Comparison of ENCODE assay signal across 35 cellular contexts in the genomic region with DNA sequence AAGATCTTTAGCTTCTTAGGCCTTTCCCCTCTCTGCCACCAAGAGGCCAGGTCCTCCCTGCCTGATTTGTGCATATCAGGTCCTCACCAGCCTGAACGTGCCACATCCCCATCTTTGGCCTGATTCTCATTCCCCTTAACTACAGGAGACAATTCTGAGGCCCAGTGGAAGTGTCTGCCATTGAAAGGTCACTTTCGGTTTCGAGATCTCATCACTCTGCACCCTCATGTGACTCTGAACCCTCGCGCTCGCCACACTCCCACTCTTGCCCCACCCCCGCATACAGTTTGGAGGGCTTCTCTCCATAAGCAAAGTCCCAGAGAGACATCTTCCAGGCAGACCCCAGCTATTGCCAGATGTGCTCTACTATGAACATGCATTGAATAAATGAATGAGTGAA.
"Had no signal": no experiment of that assay in that cellular context is flagged by ENCODE, and none has a peak within 500 bp of the region (broad histone marks: within the 10 kb centered on the region; RNA-seq: fewer than 3 reads in every experiment).

No MANE protein-coding gene starts in this region.

- H3K4me3 ChIP-seq: coronary artery, dorsolateral prefrontal cortex, esophagus muscularis mucosa, gastrocnemius medialis, heart left ventricle had no signal

- H3K4me1 ChIP-seq: foreskin keratinocyte, gastrocnemius medialis had no signal

- DNase-seq: activated B cell treated with CpG ODN at 0.5 μM for 24 hours; activated CD4-positive, alpha-beta memory T cell treated with anti-CD3 and anti-CD28 coated beads for 36 hours; activated CD4-positive, alpha-beta T cell treated with anti-CD3 and anti-CD28 coated beads for 36 hours; activated CD4-positive, alpha-beta T cell treated with anti-CD3 and anti-CD28 coated beads, Interleukin-2, amount 10 ng/mL, durations not matched to agents 24 days and 14 days; activated CD8-positive, alpha-beta memory T cell treated with anti-CD3 and anti-CD28 coated beads, Interleukin-2, amount 10 ng/mL, durations not matched to agents 7 days and 5 days; activated CD8-positive, alpha-beta memory T cell treated with anti-CD3 and anti-CD28 coated beads, Interleukin-2, amount 50 U/mL, for 4 hours; activated CD8-positive, alpha-beta T cell treated with anti-CD3 and anti-CD28 coated beads, Interleukin-2, amount 10 ng/mL, durations not matched to agents 7 days and 5 days; activated effector memory CD4-positive, alpha-beta T cell treated with Interleukin-2 at 50 U/mL for 16 hours; activated gamma-delta T cell treated with Interleukin-2 at 50 U/mL for 16 hours; activated naive CD4-positive, alpha-beta T cell treated with anti-CD3 and anti-CD28 coated beads, Interleukin-2, amount 50 U/mL, for 16 hours; activated naive CD4-positive, alpha-beta T cell treated with Interleukin-2 at 50 U/mL for 16 hours; activated T-cell treated with anti-CD3 and anti-CD28 coated beads, Interleukin-2, amount 50 U/mL, for 1 hour; activated T-cell treated with anti-CD3 and anti-CD28 coated beads, Interleukin-2, amount 50 U/mL, for 48 hours; amniotic stem cell; anterior cingulate cortex; brain microvascular endothelial cell; dorsolateral prefrontal cortex; effector memory CD4-positive, alpha-beta T cell; erythroblast; foreskin keratinocyte; gastrocnemius medialis; glutamatergic neuron; heart left ventricle; T-helper 17 cell; T1000; WERI-Rb-1 had no signal

- H3K27ac Mint-ChIP-seq: activated B cell treated with CpG ODN at 0.5 μM for 24 hours; activated CD4-positive, alpha-beta memory T cell treated with anti-CD3 and anti-CD28 coated beads for 36 hours; activated CD4-positive, alpha-beta T cell treated with anti-CD3 and anti-CD28 coated beads for 36 hours; activated CD4-positive, alpha-beta T cell treated with anti-CD3 and anti-CD28 coated beads, Interleukin-2, amount 10 ng/mL, durations not matched to agents 24 days and 14 days; activated CD8-positive, alpha-beta memory T cell treated with anti-CD3 and anti-CD28 coated beads, Interleukin-2, amount 10 ng/mL, durations not matched to agents 7 days and 5 days; activated CD8-positive, alpha-beta T cell treated with anti-CD3 and anti-CD28 coated beads, Interleukin-2, amount 10 ng/mL, durations not matched to agents 7 days and 5 days; activated naive CD8-positive, alpha-beta T cell; dendritic cell treated with granulocyte-macrophage colony-stimulating factor and Interleukin-4, amounts not matched to agents 40 ng/mL and 50 ng/mL, for 4 days; T-helper 17 cell; T-helper 2 cell treated with Interferon-gamma antibody and Interleukin-4, amounts not matched to agents 5 μg/mL and 100 μg/mL, for 36 hours had no signal

- H3K27me3 ChIP-seq: brain microvascular endothelial cell, foreskin keratinocyte, gastrocnemius medialis had no signal

- ATAC-seq: activated CD4-positive, alpha-beta T cell treated with anti-CD3 and anti-CD28 coated beads for 36 hours; activated CD4-positive, CD25-positive, alpha-beta regulatory T cell treated with anti-CD3 and anti-CD28 coated beads, Interleukin-2, amount 50 U/mL, for 24 hours; activated CD8-positive, alpha-beta memory T cell treated with anti-CD3 and anti-CD28 coated beads, Interleukin-2, amount 10 ng/mL, durations not matched to agents 7 days and 5 days; activated CD8-positive, alpha-beta T cell treated with anti-CD3 and anti-CD28 coated beads, Interleukin-2, amount 10 ng/mL, durations not matched to agents 7 days and 5 days; foreskin keratinocyte; gastrocnemius medialis; heart left ventricle; T-helper 17 cell had no signal

- H3K4me1 Mint-ChIP-seq: activated B cell treated with CpG ODN at 0.5 μM for 24 hours; activated CD4-positive, alpha-beta T cell treated with anti-CD3 and anti-CD28 coated beads for 36 hours; activated CD4-positive, alpha-beta T cell treated with anti-CD3 and anti-CD28 coated beads, Interleukin-2, amount 10 ng/mL, durations not matched to agents 24 days and 14 days; activated CD8-positive, alpha-beta memory T cell treated with anti-CD3 and anti-CD28 coated beads, Interleukin-2, amount 10 ng/mL, durations not matched to agents 7 days and 5 days; central memory CD8-positive, alpha-beta T cell; T-helper 17 cell had no signal

- H3K9me3 Mint-ChIP-seq: activated B cell treated with CpG ODN at 0.5 μM for 24 hours; activated CD4-positive, alpha-beta memory T cell treated with anti-CD3 and anti-CD28 coated beads for 36 hours; activated CD4-positive, alpha-beta T cell treated with anti-CD3 and anti-CD28 coated beads, Interleukin-2, amount 10 ng/mL, durations not matched to agents 24 days and 14 days; central memory CD8-positive, alpha-beta T cell; dendritic cell treated with granulocyte-macrophage colony-stimulating factor and Interleukin-4, amounts not matched to agents 40 ng/mL and 50 ng/mL, for 4 days; T-helper 2 cell treated with Interferon-gamma antibody and Interleukin-4, amounts not matched to agents 5 μg/mL and 100 μg/mL, for 36 hours had no signal

- H3K27ac ChIP-seq: brain microvascular endothelial cell, dorsolateral prefrontal cortex, esophagus muscularis mucosa, foreskin keratinocyte, gastrocnemius medialis, heart left ventricle, WERI-Rb-1 had no signal

- H3K9me3 ChIP-seq: esophagus muscularis mucosa, gastrocnemius medialis, heart left ventricle had no signal

- H3K36me3 ChIP-seq: brain microvascular endothelial cell, esophagus muscularis mucosa, gastrocnemius medialis, heart left ventricle had no signal

- FAIRE-seq: astrocyte, bronchial epithelial cell had no signal

- H3K27me3 Mint-ChIP-seq: activated CD4-positive, alpha-beta memory T cell treated with anti-CD3 and anti-CD28 coated beads for 36 hours; activated CD4-positive, alpha-beta T cell treated with anti-CD3 and anti-CD28 coated beads, Interleukin-2, amount 10 ng/mL, durations not matched to agents 24 days and 14 days; activated CD8-positive, alpha-beta memory T cell treated with anti-CD3 and anti-CD28 coated beads, Interleukin-2, amount 10 ng/mL, durations not matched to agents 7 days and 5 days had no signal

- H3K36me3 Mint-ChIP-seq: activated CD4-positive, alpha-beta memory T cell treated with anti-CD3 and anti-CD28 coated beads for 36 hours; activated CD8-positive, alpha-beta memory T cell treated with anti-CD3 and anti-CD28 coated beads, Interleukin-2, amount 10 ng/mL, durations not matched to agents 7 days and 5 days; activated naive CD8-positive, alpha-beta T cell had no signal

- H3K4me3 Mint-ChIP-seq: activated B cell treated with CpG ODN at 0.5 μM for 24 hours; activated CD4-positive, alpha-beta memory T cell treated with anti-CD3 and anti-CD28 coated beads for 36 hours; activated CD4-positive, alpha-beta T cell treated with anti-CD3 and anti-CD28 coated beads for 36 hours; activated CD4-positive, alpha-beta T cell treated with anti-CD3 and anti-CD28 coated beads, Interleukin-2, amount 10 ng/mL, durations not matched to agents 24 days and 14 days; activated CD8-positive, alpha-beta memory T cell treated with anti-CD3 and anti-CD28 coated beads, Interleukin-2, amount 10 ng/mL, durations not matched to agents 7 days and 5 days; activated CD8-positive, alpha-beta T cell treated with anti-CD3 and anti-CD28 coated beads, Interleukin-2, amount 10 ng/mL, durations not matched to agents 7 days and 5 days; activated naive CD8-positive, alpha-beta T cell; central memory CD8-positive, alpha-beta T cell; dendritic cell treated with granulocyte-macrophage colony-stimulating factor and Interleukin-4, amounts not matched to agents 40 ng/mL and 50 ng/mL, for 4 days; T-helper 17 cell; T-helper 2 cell treated with Interferon-gamma antibody and Interleukin-4, amounts not matched to agents 5 μg/mL and 100 μg/mL, for 36 hours had no signal
